Comparison of ENCODE assay signal across 30 cellular contexts in genomic region chr4:137390141-137390540, GRCh38.
DNase-seq lines count a peak whose midpoint lies in the region; ATAC-seq and TF ChIP-seq lines count a peak whose summit lies in the region.
"Had no signal": no experiment of that assay in that cellular context is flagged by ENCODE, and none has a peak within 500 bp of the region (broad histone marks: within the 10 kb centered on the region; RNA-seq: fewer than 3 reads in every experiment).

No MANE protein-coding gene starts in this region.

- H3K9me3 ChIP-seq in GM23248 (ENCODE audit: low read depth) (no peaks in the 10 kb centered on the region), adipocyte (ENCODE audit: control insufficient read depth, low read length) (no peaks in the 10 kb centered on the region), fibroblast of lung (ENCODE audit: control insufficient read depth, insufficient read depth, low read depth, low read length) (no peaks in the 10 kb centered on the region), MM.1S (replicated peaks; ENCODE audit: insufficient read depth, low read length) (no peaks in the 10 kb centered on the region)
- H3K9me3 ChIP-seq: BLaER1 treated with 17β-estradiol and CSF1 and Interleukin-3, amounts not matched to agents 10 nM and 100 nM; esophagus squamous epithelium; Peyer's patch; sigmoid colon had no signal

- in situ Hi-C loops in GM23248 (cut with MboI) = no loop called here

- H3K27me3 ChIP-seq in GM23248 (replicated peaks; ENCODE audit: insufficient read depth) = no peaks in the 10 kb centered on the region
- H3K27me3 ChIP-seq in adipocyte (replicated peaks; ENCODE audit: control insufficient read depth, insufficient read depth, low read length) = no peaks in the 10 kb centered on the region
- H3K27me3 ChIP-seq in fibroblast of lung (ENCODE audit: control insufficient read depth, insufficient read depth, low read length) = no peaks in the 10 kb centered on the region
- no peaks in the 10 kb centered on the region for H3K27me3 ChIP-seq in MM.1S (replicated peaks; ENCODE audit: insufficient read depth, low read length)
- H3K27me3 ChIP-seq: BLaER1 treated with 17β-estradiol and CSF1 and Interleukin-3, amounts not matched to agents 10 nM and 100 nM; esophagus squamous epithelium; Peyer's patch; sigmoid colon had no signal

- no peaks in the 10 kb centered on the region for H3K27me3 Mint-ChIP-seq in nephron (ENCODE audit: low read depth)
- H3K27me3 Mint-ChIP-seq in HFFc6 (ENCODE audit: insufficient read depth) = no peaks in the 10 kb centered on the region
- H3K27me3 Mint-ChIP-seq in activated naive CD8-positive, alpha-beta T cell treated with anti-CD3 and anti-CD28 coated beads for 36 hours = no peaks in the 10 kb centered on the region
- H3K27me3 Mint-ChIP-seq: activated naive CD4-positive, alpha-beta T cell treated with anti-CD3 and anti-CD28 coated beads, Interleukin-2, amount 50 U/mL, for 24 hours; activated T-helper 17 cell treated with anti-CD3 and anti-CD28 coated beads, Interleukin-2, amount 50 U/mL, for 72 hours; naive thymus-derived CD8-positive, alpha-beta T cell; T-cell had no signal

- peaks cover 32% of the 10 kb centered on the region for H3K4me1 ChIP-seq in GM23248 (ENCODE audit: insufficient read depth)
- H3K4me1 ChIP-seq in adipocyte (ENCODE audit: control insufficient read depth, insufficient read depth, low read length) = peaks cover 46% of the 10 kb centered on the region
- H3K4me1 ChIP-seq in fibroblast of lung (ENCODE audit: control insufficient read depth, extremely low read depth, insufficient read depth, low read length) = peaks cover 5% of the 10 kb centered on the region
- H3K4me1 ChIP-seq in MM.1S (ENCODE audit: low read length) = no peaks in the 10 kb centered on the region
- H3K4me1 ChIP-seq: BLaER1 treated with 17β-estradiol and CSF1 and Interleukin-3, amounts not matched to agents 10 nM and 100 nM; Peyer's patch had no signal

- H3K4me1 Mint-ChIP-seq in nephron = peaks cover 38% of the 10 kb centered on the region
- peaks cover 26% of the 10 kb centered on the region for H3K4me1 Mint-ChIP-seq in HFFc6 (ENCODE audit: low read depth)
- no peaks in the 10 kb centered on the region for H3K4me1 Mint-ChIP-seq in activated naive CD8-positive, alpha-beta T cell treated with anti-CD3 and anti-CD28 coated beads for 36 hours
- H3K4me1 Mint-ChIP-seq: activated naive CD4-positive, alpha-beta T cell treated with anti-CD3 and anti-CD28 coated beads, Interleukin-2, amount 50 U/mL, for 24 hours; activated T-helper 17 cell treated with anti-CD3 and anti-CD28 coated beads, Interleukin-2, amount 50 U/mL, for 72 hours; naive thymus-derived CD8-positive, alpha-beta T cell; T-cell had no signal

- H3K4me3 Mint-ChIP-seq in nephron (no peak overlapping the region), HFFc6 (no peak overlapping the region)
- H3K4me3 Mint-ChIP-seq in activated naive CD8-positive, alpha-beta T cell treated with anti-CD3 and anti-CD28 coated beads for 36 hours = no peak overlapping the region
- H3K4me3 Mint-ChIP-seq: activated CD8-positive, alpha-beta T cell treated with anti-CD3 and anti-CD28 coated beads, Interleukin-2, amount 10 ng/mL, durations not matched to agents 7 days and 5 days; activated naive CD4-positive, alpha-beta T cell treated with anti-CD3 and anti-CD28 coated beads, Interleukin-2, amount 50 U/mL, for 24 hours; activated T-helper 17 cell treated with anti-CD3 and anti-CD28 coated beads, Interleukin-2, amount 50 U/mL, for 72 hours; naive thymus-derived CD8-positive, alpha-beta T cell; T-cell had no signal

- H3K27ac ChIP-seq in GM23248 (peak overlapping the region; percentile 58), fibroblast of lung (ENCODE audit: insufficient read depth, low read length) (no peak overlapping the region), MM.1S (ENCODE audit: low read length) (no peak overlapping the region)
- H3K27ac ChIP-seq: esophagus squamous epithelium, Peyer's patch, sigmoid colon, WERI-Rb-1 had no signal

- H4K20me1 ChIP-seq in GM23248 (ENCODE audit: insufficient read depth) (no peaks in the 10 kb centered on the region), fibroblast of lung (ENCODE audit: control insufficient read depth, extremely low read depth, insufficient read depth, low read length) (no peaks in the 10 kb centered on the region), MM.1S (ENCODE audit: insufficient read depth, low read length) (no peaks in the 10 kb centered on the region)
- H4K20me1 ChIP-seq: BLaER1 treated with 17β-estradiol and CSF1 and Interleukin-3, amounts not matched to agents 10 nM and 100 nM had no signal

- peak overlapping the region; percentile 37 for H3K4me2 ChIP-seq in GM23248 (ENCODE audit: unreplicated experiment)
- H3K4me2 ChIP-seq in fibroblast of lung (ENCODE audit: extremely low read depth, insufficient read depth, low read length) = no peak overlapping the region
- no peak overlapping the region for H3K4me2 ChIP-seq in MM.1S (ENCODE audit: low read depth, low read length)
- H3K4me2 ChIP-seq: BLaER1 treated with 17β-estradiol and CSF1 and Interleukin-3, amounts not matched to agents 10 nM and 100 nM had no signal

- TF ChIP-seq CTCF in fibroblast of lung (conservative IDR thresholded peaks at IDR 0.05 in 1 of 2, IDR thresholded peaks at IDR 0.05 in 1 of 2; ENCODE audit: low read depth in 1 of 2, low read length in 2 of 2) (no peak), nephron (IDR thresholded peaks at IDR 0.05; ENCODE audit: unreplicated experiment in 3 of 3) (no peak), HFFc6 (IDR thresholded peaks at IDR 0.05) (no peak), MM.1S (IDR thresholded peaks at IDR 0.05; ENCODE audit: low read length) (no peak)

- no peaks in the 10 kb centered on the region for H3K36me3 ChIP-seq in GM23248 (ENCODE audit: low read depth)
- H3K36me3 ChIP-seq in adipocyte (ENCODE audit: control insufficient read depth, insufficient read depth, low read length, severe bottlenecking) = no peaks in the 10 kb centered on the region
- H3K36me3 ChIP-seq in fibroblast of lung (ENCODE audit: control insufficient read depth, insufficient read depth, low read length) = no peaks in the 10 kb centered on the region
- no peaks in the 10 kb centered on the region for H3K36me3 ChIP-seq in MM.1S (replicated peaks; ENCODE audit: insufficient read depth, low read length)
- H3K36me3 ChIP-seq: BLaER1 treated with 17β-estradiol and CSF1 and Interleukin-3, amounts not matched to agents 10 nM and 100 nM; esophagus squamous epithelium; Peyer's patch; sigmoid colon; WERI-Rb-1 had no signal

- H3K4me3 ChIP-seq in GM23248 (no peak overlapping the region), adipocyte (ENCODE audit: low read length) (peak overlapping the region; percentile 73), fibroblast of lung (replicated peaks in 1 of 4; ENCODE audit: control extremely low read depth in 1 of 4, insufficient read depth in 1 of 4, low read depth in 3 of 4, low read length in 4 of 4) (no peak overlapping the region), MM.1S (ENCODE audit: low read length) (no peak overlapping the region)
- H3K4me3 ChIP-seq: BLaER1 treated with 17β-estradiol and CSF1 and Interleukin-3, amounts not matched to agents 10 nM and 100 nM; esophagus squamous epithelium; Peyer's patch; sigmoid colon had no signal

- H3K9me3 Mint-ChIP-seq in nephron (no peaks in the 10 kb centered on the region), HFFc6 (no peaks in the 10 kb centered on the region)
- no peaks in the 10 kb centered on the region for H3K9me3 Mint-ChIP-seq in activated naive CD8-positive, alpha-beta T cell treated with anti-CD3 and anti-CD28 coated beads for 36 hours
- H3K9me3 Mint-ChIP-seq: activated naive CD4-positive, alpha-beta T cell treated with anti-CD3 and anti-CD28 coated beads, Interleukin-2, amount 50 U/mL, for 24 hours; activated T-helper 17 cell treated with anti-CD3 and anti-CD28 coated beads, Interleukin-2, amount 50 U/mL, for 72 hours; naive thymus-derived CD8-positive, alpha-beta T cell had no signal

- H3K79me2 ChIP-seq in GM23248 (ENCODE audit: insufficient read depth) = no peaks in the 10 kb centered on the region
- H3K79me2 ChIP-seq in fibroblast of lung (ENCODE audit: control insufficient read depth, insufficient read depth, low read length) = no peaks in the 10 kb centered on the region
- H3K79me2 ChIP-seq in MM.1S (ENCODE audit: low read length) = no peaks in the 10 kb centered on the region

- H2AFZ ChIP-seq in GM23248 (no peak overlapping the region), fibroblast of lung (ENCODE audit: low read length) (no peak overlapping the region), MM.1S (ENCODE audit: low read length) (no peak overlapping the region)

- DNase-seq in GM23248 (peak; percentile 45), adipocyte (ENCODE audit: low read depth) (peak; percentile 67), fibroblast of lung (ENCODE audit: low read depth in 2 of 2) (peak; percentile 68 to 79), HFFc6 (no peak), MM.1S (no peak)
- DNase-seq in activated naive CD8-positive, alpha-beta T cell treated with anti-CD3 and anti-CD28 coated beads for 36 hours = no peak
- DNase-seq: activated CD4-positive, alpha-beta T cell treated with anti-CD3 and anti-CD28 coated beads for 4 hours; activated CD8-positive, alpha-beta T cell treated with anti-CD3 and anti-CD28 coated beads, Interleukin-2, amount 10 ng/mL, durations not matched to agents 7 days and 5 days; anterior cingulate cortex; central memory CD4-positive, alpha-beta T cell; dermis blood vessel endothelial cell; esophagus squamous epithelium; glutamatergic neuron; KBM-7; naive thymus-derived CD8-positive, alpha-beta T cell; NCI-H1417; NCI-H2029 treated with DMSO at 0.1 percent for 48 hours; NCI-H2227 treated with DMSO at 0.1 percent for 48 hours; Peyer's patch; SHP77; sigmoid colon; stimulated activated CD4-positive, alpha-beta T cell treated with anti-CD3 and anti-CD28 coated beads, Interleukin-4, amount 100 ng/mL, for 4 hours; T-cell; trophoblast cell; WERI-Rb-1 had no signal

- peak overlapping the region; percentile 78 to 88 (median 78) for H3K27ac Mint-ChIP-seq in nephron
- H3K27ac Mint-ChIP-seq in HFFc6 = no peak overlapping the region
- no peak overlapping the region for H3K27ac Mint-ChIP-seq in activated naive CD8-positive, alpha-beta T cell treated with anti-CD3 and anti-CD28 coated beads for 36 hours
- H3K27ac Mint-ChIP-seq: activated CD8-positive, alpha-beta T cell treated with anti-CD3 and anti-CD28 coated beads, Interleukin-2, amount 10 ng/mL, durations not matched to agents 7 days and 5 days; activated naive CD4-positive, alpha-beta T cell treated with anti-CD3 and anti-CD28 coated beads, Interleukin-2, amount 50 U/mL, for 24 hours; activated T-helper 17 cell treated with anti-CD3 and anti-CD28 coated beads, Interleukin-2, amount 50 U/mL, for 72 hours; naive thymus-derived CD8-positive, alpha-beta T cell; T-cell had no signal

- H3K36me3 Mint-ChIP-seq in nephron (ENCODE audit: low read depth) = no peaks in the 10 kb centered on the region
- no peaks in the 10 kb centered on the region for H3K36me3 Mint-ChIP-seq in HFFc6 (ENCODE audit: low read depth)
- H3K36me3 Mint-ChIP-seq in activated naive CD8-positive, alpha-beta T cell treated with anti-CD3 and anti-CD28 coated beads for 36 hours = no peaks in the 10 kb centered on the region
- H3K36me3 Mint-ChIP-seq: activated naive CD4-positive, alpha-beta T cell treated with anti-CD3 and anti-CD28 coated beads, Interleukin-2, amount 50 U/mL, for 24 hours; naive thymus-derived CD8-positive, alpha-beta T cell; T-cell had no signal

- peak overlapping the region; percentile 15 for H3K9ac ChIP-seq in GM23248
- peak overlapping the region; percentile 82 for H3K9ac ChIP-seq in adipocyte (ENCODE audit: low read length)
- H3K9ac ChIP-seq in fibroblast of lung (ENCODE audit: insufficient read depth, low read length) = no peak overlapping the region
- H3K9ac ChIP-seq in MM.1S (ENCODE audit: low read length) = no peak overlapping the region
- H3K9ac ChIP-seq: BLaER1 treated with 17β-estradiol and CSF1 and Interleukin-3, amounts not matched to agents 10 nM and 100 nM had no signal

- H3F3A ChIP-seq in GM23248 (ENCODE audit: insufficient read depth) (peaks cover 20% of the 10 kb centered on the region; the same call in 1 of the 2 replicates), MM.1S (ENCODE audit: insufficient read depth, low read length) (no peaks in the 10 kb centered on the region)

- H3K9me2 ChIP-seq in GM23248 (ENCODE audit: insufficient read depth) (no peaks in the 10 kb centered on the region), MM.1S (replicated peaks; ENCODE audit: insufficient read depth, low read length) (no peaks in the 10 kb centered on the region)

- no peak for ATAC-seq in esophagus mucosa
- ATAC-seq: activated CD8-positive, alpha-beta T cell treated with anti-CD3 and anti-CD28 coated beads, Interleukin-2, amount 10 ng/mL, durations not matched to agents 7 days and 5 days; activated T-helper 17 cell treated with anti-CD3 and anti-CD28 coated beads, Interleukin-2, amount 50 U/mL, for 72 hours; naive thymus-derived CD8-positive, alpha-beta T cell; T-cell had no signal

Comparison
In these comparisons a context has a peak if more than half of its experiments do, and no peak if none do; other contexts are left out.
1. DNase-seq: peak in GM23248 (single experiment), adipocyte (single experiment) and fibroblast of lung (2 of 2); none in HFFc6 (single experiment), MM.1S (single experiment) and activated naive CD8-positive, alpha-beta T cell treated with anti-CD3 and anti-CD28 coated beads for 36 hours (single experiment).
2. H3K9ac ChIP-seq: peak in GM23248 (single experiment) and adipocyte (single experiment); none in fibroblast of lung (single experiment) and MM.1S (single experiment).
3. H3K27ac Mint-ChIP-seq: peak in nephron (3 of 3); none in HFFc6 (single experiment) and activated naive CD8-positive, alpha-beta T cell treated with anti-CD3 and anti-CD28 coated beads for 36 hours (single experiment).